24 cellular contexts compared by ENCODE assay signal in genomic region chr9:132513416-132513815, GRCh38.
DNase-seq lines count a peak whose midpoint lies in the region; ATAC-seq and TF ChIP-seq lines count a peak whose summit lies in the region.
"Had no signal": no experiment of that assay in that cellular context is flagged by ENCODE, and none has a peak within 500 bp of the region (broad histone marks: within the 10 kb centered on the region; RNA-seq: fewer than 3 reads in every experiment).

No MANE protein-coding gene starts in this region.

- no peaks in the 10 kb centered on the region for H3K79me1 ChIP-seq in IMR-90 (ENCODE audit: low read depth in 1 of 2, low read length in 2 of 2)

- H4K20me1 ChIP-seq in IMR-90 (ENCODE audit: insufficient read depth, low read length) (no peaks in the 10 kb centered on the region), osteoblast (ENCODE audit: insufficient read depth, low read length) (no peaks in the 10 kb centered on the region)
- H4K20me1 ChIP-seq: BLaER1 treated with 17β-estradiol and CSF1 and Interleukin-3, amounts not matched to agents 10 nM and 100 nM had no signal

- H3K27me3 ChIP-seq in IMR-90 (ENCODE audit: control insufficient read depth, insufficient read depth, low read length), result peaks cover 59% of the 10 kb centered on the region
- peaks cover 37% of the 10 kb centered on the region for H3K27me3 ChIP-seq in lower lobe of right lung (ENCODE audit: low read depth)
- peaks cover 33% of the 10 kb centered on the region for H3K27me3 ChIP-seq in osteoblast (ENCODE audit: insufficient read depth, low read length)
- H3K27me3 ChIP-seq: BE2C had no signal

- H3K79me2 ChIP-seq in osteoblast (ENCODE audit: insufficient read depth, low read length), result no peaks in the 10 kb centered on the region

- H3K4me3 ChIP-seq in IMR-90 (ENCODE audit: insufficient read depth, low read depth, low read length) (no peak overlapping the region), lower lobe of right lung (no peak overlapping the region), osteoblast (ENCODE audit: insufficient read depth, low read length) (no peak overlapping the region)
- H3K4me3 ChIP-seq: A549; BLaER1 treated with 17β-estradiol and CSF1 and Interleukin-3, amounts not matched to agents 10 nM and 100 nM; GM12878; GM23338 had no signal

- no peak overlapping the region for H3K56ac ChIP-seq in IMR-90 (ENCODE audit: extremely low read depth, insufficient read depth, low read length)

- H3K27ac Mint-ChIP-seq in natural killer cell, result no peak overlapping the region
- H3K27ac Mint-ChIP-seq: CD14-positive monocyte; CD4-positive, alpha-beta T cell; GM23338; H9; HFFc6 had no signal

- H3K9me3 ChIP-seq in IMR-90 (ENCODE audit: control insufficient read depth, insufficient read depth, low read length) (no peaks in the 10 kb centered on the region), lower lobe of right lung (no peaks in the 10 kb centered on the region), osteoblast (ENCODE audit: low read depth, low read length) (no peaks in the 10 kb centered on the region)
- H3K9me3 ChIP-seq: A549; BE2C; BLaER1 treated with 17β-estradiol and CSF1 and Interleukin-3, amounts not matched to agents 10 nM and 100 nM had no signal

- no peak overlapping the region for H3K23ac ChIP-seq in IMR-90 (ENCODE audit: low read depth, low read length)

- TF ChIP-seq CTCF in IMR-90 (conservative IDR thresholded peaks at IDR 0.05; ENCODE audit: low read depth, low read length) (no peak), lower lobe of right lung (IDR thresholded peaks at IDR 0.05) (no peak), osteoblast (IDR thresholded peaks at IDR 0.05; ENCODE audit: extremely low read depth, low read depth, low read length) (no peak), natural killer cell (IDR thresholded peaks at IDR 0.05) (no peak)

- no peak overlapping the region for H2BK15ac ChIP-seq in IMR-90 (ENCODE audit: low read depth, low read length)

- no peak for DNase-seq in IMR-90
- DNase-seq in lower lobe of right lung, result peak; percentile 24
- DNase-seq in osteoblast (ENCODE audit: insufficient read length, low spot score, missing footprints), result peak; percentile 39
- no peak for DNase-seq in DMS153 (lab: John Stamatoyannopoulos, UW)
- no peak for DNase-seq in natural killer cell
- DNase-seq in caudate nucleus (lab: John Stamatoyannopoulos, UW), result no peak
- DNase-seq: 8988T; ACHN; AML-193; BE2C; CD4-positive, alpha-beta T cell; CD8-positive, alpha-beta memory T cell; DMS 273 treated with DMSO at 0.1 percent for 48 hours; DMS53; DMS79 treated with DMSO at 0.1 percent for 48 hours; GF-D8; H9; HFFc6 had no signal

- no TSS peak for BruUV-seq in IMR-90 (replicated peaks; lab: Mats Ljungman, UMichigan)

- H3K36me3 Mint-ChIP-seq in natural killer cell, result no peaks in the 10 kb centered on the region
- H3K36me3 Mint-ChIP-seq: CD14-positive monocyte; CD8-positive, alpha-beta memory T cell had no signal

- dilution Hi-C loops in IMR-90 (cut with HindIII; ENCODE audit: low sequenced_read_pairs, unreplicated experiment), result no loop called here

- no peaks in the 10 kb centered on the region for H3K4me1 Mint-ChIP-seq in natural killer cell
- H3K4me1 Mint-ChIP-seq: CD14-positive monocyte; CD8-positive, alpha-beta memory T cell had no signal

- H3K36me3 ChIP-seq in IMR-90 (ENCODE audit: control insufficient read depth, insufficient read depth, low read length) (no peaks in the 10 kb centered on the region), lower lobe of right lung (no peaks in the 10 kb centered on the region), osteoblast (ENCODE audit: insufficient read depth, low read length) (no peaks in the 10 kb centered on the region)
- H3K36me3 ChIP-seq: BE2C; BLaER1 treated with 17β-estradiol and CSF1 and Interleukin-3, amounts not matched to agents 10 nM and 100 nM had no signal

- TF ChIP-seq RAD21 in IMR-90 (IDR thresholded peaks at IDR 0.05; ENCODE audit: low read length), result no peak

- H3K4me1 ChIP-seq in IMR-90 (ENCODE audit: control insufficient read depth, insufficient read depth, low read length), result no peaks in the 10 kb centered on the region
- no peaks in the 10 kb centered on the region for H3K4me1 ChIP-seq in lower lobe of right lung
- no peaks in the 10 kb centered on the region for H3K4me1 ChIP-seq in osteoblast (ENCODE audit: insufficient read depth, low read length)
- H3K4me1 ChIP-seq: A549, BE2C had no signal

- no peak overlapping the region for H3K14ac ChIP-seq in IMR-90 (replicated peaks; ENCODE audit: low read depth, low read length)

- no peak overlapping the region for H4K8ac ChIP-seq in IMR-90 (ENCODE audit: low read depth in 2 of 2, low read length in 2 of 2)

- no peak overlapping the region for H2BK5ac ChIP-seq in IMR-90 (ENCODE audit: low read depth, low read length, poor library complexity, severe bottlenecking)

- H3K27ac ChIP-seq in IMR-90 (ENCODE audit: insufficient read depth, low read length) (no peak overlapping the region), lower lobe of right lung (no peak overlapping the region), osteoblast (ENCODE audit: low read depth, low read length) (no peak overlapping the region), caudate nucleus (ENCODE audit: low read depth, low read length) (no peak overlapping the region)
- H3K27ac ChIP-seq: A549; BLaER1 treated with 17β-estradiol and CSF1 and Interleukin-3, amounts not matched to agents 10 nM and 100 nM had no signal

- H2BK120ac ChIP-seq in IMR-90 (ENCODE audit: low read depth, low read length), result no peak overlapping the region

- no peak overlapping the region for H3K9ac ChIP-seq in IMR-90 (ENCODE audit: low read depth, low read length)
- H3K9ac ChIP-seq: BLaER1 treated with 17β-estradiol and CSF1 and Interleukin-3, amounts not matched to agents 10 nM and 100 nM had no signal

- in situ Hi-C loops in IMR-90 (cut with MboI; ENCODE audit: low sequenced_read_pairs), result no loop called here

- H4K91ac ChIP-seq in IMR-90 (ENCODE audit: insufficient read depth, low read depth, low read length), result no peak overlapping the region

- CTCF ChIA-PET in IMR-90 (lab: Yijun Ruan, JAX), result no interaction called here

- H2AFZ ChIP-seq in IMR-90 (replicated peaks; ENCODE audit: low read length, poor library complexity) (no peak overlapping the region), osteoblast (ENCODE audit: low read length) (no peak overlapping the region)
- H2AFZ ChIP-seq: GM23338 had no signal

- no peak overlapping the region for H3K18ac ChIP-seq in IMR-90 (ENCODE audit: low read depth, low read length)

- no peak overlapping the region for H2BK20ac ChIP-seq in IMR-90 (ENCODE audit: low read depth, low read length)

- no peak for TF ChIP-seq POLR2A in IMR-90 (IDR thresholded peaks at IDR 0.05; ENCODE audit: low read depth, low read length)

- no peaks in the 10 kb centered on the region for H3K9me1 ChIP-seq in IMR-90 (ENCODE audit: insufficient read depth, low read length)

- H3K9me3 Mint-ChIP-seq in natural killer cell, result no peaks in the 10 kb centered on the region
- H3K9me3 Mint-ChIP-seq: CD4-positive, alpha-beta T cell; CD8-positive, alpha-beta memory T cell; GM23338; H9; HFFc6 had no signal

- 61% methylated on average over 4 of the region's 15 CpGs; no CpG with 5 or more reads in 1 of the 2 experiments for WGBS in IMR-90 (ENCODE audit: extremely low coverage in 2 of 2, insufficient read length in 1 of 2), 2 experiments

- intact Hi-C loops in IMR-90 (cut with micrococcal nuclease) (no loop called here), lower lobe of right lung (cut with DNase I) (no loop called here), natural killer cell (cut with micrococcal nuclease) (no loop called here)

- H3K4me2 ChIP-seq in IMR-90 (ENCODE audit: low read depth, low read length) (no peak overlapping the region), osteoblast (ENCODE audit: insufficient read depth, low read length) (no peak overlapping the region)
- H3K4me2 ChIP-seq: A549; BLaER1 treated with 17β-estradiol and CSF1 and Interleukin-3, amounts not matched to agents 10 nM and 100 nM; GM23338 had no signal

- no peak overlapping the region for H3K4me3 Mint-ChIP-seq in natural killer cell
- H3K4me3 Mint-ChIP-seq: CD14-positive monocyte; CD4-positive, alpha-beta T cell; CD8-positive, alpha-beta memory T cell; GM23338; H9; HFFc6 had no signal

- ATAC-seq in IMR-90 (ENCODE audit: low read depth) (no peak), lower lobe of right lung (no peak), natural killer cell (no peak)
- ATAC-seq: A549, GM12878, GM23338, HCT116 had no signal

- peaks cover 21 to 26% of the 10 kb centered on the region in 2 donors for H3K27me3 Mint-ChIP-seq in natural killer cell (ENCODE audit: low read depth in 2 of 2)

- H2AK5ac ChIP-seq in IMR-90 (ENCODE audit: low read depth, low read length), result no peak overlapping the region

- H3K4ac ChIP-seq in IMR-90 (ENCODE audit: low read depth, low read length), result no peak overlapping the region

- POLR2A ChIA-PET in IMR-90 (lab: Charles Lee; ENCODE audit: unreplicated experiment), result no interaction called here

- H4K5ac ChIP-seq in IMR-90 (ENCODE audit: low read depth, low read length), result no peak overlapping the region

- peak overlapping the region; percentile 35 for H2AK9ac ChIP-seq in IMR-90 (replicated peaks; ENCODE audit: low read depth, low read length, poor library complexity)

TF ChIP-seq in IMR-90, 13 proteins besides CTCF, POLR2A, EP300 and RAD21 (continues in another document):
- TF ChIP-seq RCOR1 (IDR thresholded peaks at IDR 0.05; ENCODE audit: insufficient replicate concordance, low read length) (no peak), CHD1 (IDR thresholded peaks at IDR 0.05; ENCODE audit: low read depth, low read length) (no peak), MAZ (IDR thresholded peaks at IDR 0.05; ENCODE audit: borderline replicate concordance, low read depth, low read length) (no peak), USF2 (IDR thresholded peaks at IDR 0.05; ENCODE audit: low read depth, low read length) (no peak), ELK1 (IDR thresholded peaks at IDR 0.05; ENCODE audit: borderline replicate concordance, low read depth, low read length) (no peak), RFX5 (IDR thresholded peaks at IDR 0.05; ENCODE audit: low read depth, low read length) (no peak)

Comparison
In these comparisons a context has a peak if more than half of its experiments do, and no peak if none do; other contexts are left out.
1. DNase-seq: peak in lower lobe of right lung (single experiment) and osteoblast (single experiment); none in IMR-90 (single experiment), DMS153 (single experiment), natural killer cell (single experiment) and caudate nucleus (0 of 61).